In the genomic region with DNA sequence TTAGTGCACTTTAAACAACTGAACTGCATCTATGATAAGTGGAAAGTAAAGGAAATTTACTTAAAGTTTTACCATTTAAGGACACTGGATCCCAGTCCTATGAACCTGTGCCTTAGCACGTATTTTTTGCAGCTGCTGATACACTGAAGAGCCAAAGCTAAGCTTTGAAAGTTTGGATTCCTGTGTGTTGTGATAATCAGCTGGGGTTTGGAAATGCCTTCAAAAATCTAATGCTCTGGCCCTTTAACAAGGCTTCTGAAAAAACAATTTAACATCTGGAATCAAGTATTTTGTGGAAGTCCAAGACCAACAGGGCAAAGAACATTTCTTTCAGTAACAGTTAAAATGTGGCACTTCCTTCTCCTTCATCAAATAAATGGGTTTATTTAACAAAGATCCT, we compare ENCODE assay signal across 27 cellular contexts. TPM values are rescaled to one million over a fixed set of nuclear protein-coding genes. Genes with fewer than 3 reads are reported as not detected.
"Had no signal": no experiment of that assay in that cellular context is flagged by ENCODE, and none has a peak within 500 bp of the region (broad histone marks: within the 10 kb centered on the region; RNA-seq: fewer than 3 reads in every experiment).

No MANE protein-coding gene starts in this region.

- H3K27me3 ChIP-seq: hepatocyte, left lung, pancreas, right atrium auricular region, thyroid gland, upper lobe of right lung had no signal

- H3K4me3 ChIP-seq: hepatocyte, left lung, pancreas, psoas muscle, right atrium auricular region, thyroid gland, upper lobe of right lung had no signal

- ATAC-seq: activated T-cell treated with anti-CD3 and anti-CD28 coated beads, Interleukin-2, amount 50 U/mL, for 72 hours; esophagus mucosa; left lung; natural killer cell treated with Interleukin-12 subunit alpha and Interleukin-12 subunit beta and Interleukin-15 and Interleukin-18, amount 100 ng/mL, for 72 hours; pancreas; psoas muscle; upper lobe of right lung had no signal

- H3K36me3 ChIP-seq: left lung, pancreas, right atrium auricular region, thyroid gland, upper lobe of right lung had no signal

- H3K27ac ChIP-seq: hepatocyte, left lung, pancreas, psoas muscle, right atrium auricular region, thyroid gland, upper lobe of right lung had no signal

- DNase-seq: activated B cell treated with CpG ODN at 0.5 μM for 24 hours; activated CD4-positive, alpha-beta memory T cell treated with anti-CD3 and anti-CD28 coated beads for 36 hours; activated CD4-positive, alpha-beta T cell treated with anti-CD3 and anti-CD28 coated beads for 4 hours; activated effector memory CD4-positive, alpha-beta T cell treated with Interleukin-2 at 50 U/mL for 16 hours; activated naive CD4-positive, alpha-beta T cell treated with anti-CD3 and anti-CD28 coated beads for 36 hours; activated naive CD8-positive, alpha-beta T cell treated with anti-CD3 and anti-CD28 coated beads, Interleukin-2, amount 10 ng/mL, durations not matched to agents 7 days and 5 days; activated T-cell treated with anti-CD3 and anti-CD28 coated beads, Interleukin-2, amount 50 U/mL, for 72 hours; amygdala; cerebellar nuclear complex; dermis blood vessel endothelial cell; effector CD8-positive, alpha-beta T cell; foreskin melanocyte; glutamatergic neuron; immature natural killer cell; kidney glomerular epithelial cell; left lung; mammary epithelial cell; pancreas; psoas muscle; stimulated activated CD4-positive, alpha-beta T cell treated with anti-CD3 and anti-CD28 coated beads, Interleukin-1b, Interleukin-23, amount 100 ng/mL, for 48 hours; substantia nigra; thyroid gland; upper lobe of right lung had no signal

- H3K9me3 ChIP-seq: left lung, pancreas, psoas muscle, right atrium auricular region, thyroid gland, upper lobe of right lung had no signal

- H3K4me1 ChIP-seq: right atrium auricular region, upper lobe of right lung had no signal

RNA-seq across cellular contexts. Expression of a gene that starts 51.8 kb away (rescaled TPM):
- total RNA-seq: activated CD4-positive, alpha-beta memory T cell treated with anti-CD3 and anti-CD28 coated beads for 36 hours; activated naive CD4-positive, alpha-beta T cell treated with anti-CD3 and anti-CD28 coated beads for 36 hours; activated naive CD8-positive, alpha-beta T cell treated with anti-CD3 and anti-CD28 coated beads, Interleukin-2, amount 10 ng/mL, durations not matched to agents 7 days and 5 days; natural killer cell treated with Interleukin-12 subunit alpha and Interleukin-12 subunit beta and Interleukin-15 and Interleukin-18, amount 100 ng/mL, for 72 hours had no signal
